12 cellular contexts compared by ENCODE assay signal in the genomic region with DNA sequence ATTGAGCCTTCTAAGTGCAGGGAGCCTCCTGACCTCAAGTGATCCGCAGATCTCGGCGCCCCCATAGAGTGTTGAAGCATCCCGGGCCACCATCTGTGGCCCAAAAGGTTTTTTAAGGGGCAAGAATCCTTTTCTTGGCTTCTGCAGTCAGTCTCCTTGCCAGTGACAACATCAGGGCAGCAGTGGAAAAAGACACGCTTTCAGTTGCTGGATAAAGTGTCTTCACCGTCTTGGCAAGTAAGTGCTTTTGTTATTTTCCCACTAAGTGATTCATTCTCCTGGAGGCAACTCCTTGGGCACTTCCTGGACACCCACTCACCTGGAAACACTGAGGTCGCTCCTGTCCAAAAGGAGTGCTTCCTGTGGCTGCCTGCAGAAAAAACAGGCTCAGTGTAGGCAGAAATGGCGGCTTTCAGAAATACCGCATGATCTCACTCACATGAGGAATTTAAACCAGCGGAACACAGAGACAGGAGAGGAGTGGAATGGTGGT.
DNase-seq lines count a peak whose midpoint lies in the region; ATAC-seq and TF ChIP-seq lines count a peak whose summit lies in the region.
"Had no signal": no experiment of that assay in that cellular context is flagged by ENCODE, and none has a peak within 500 bp of the region (broad histone marks: within the 10 kb centered on the region; RNA-seq: fewer than 3 reads in every experiment).

No MANE protein-coding gene starts in this region.

- no peak for DNase-seq in activated CD4-positive, alpha-beta T cell treated with anti-CD3 and anti-CD28 coated beads, Interleukin-2, amount 10 ng/mL, durations not matched to agents 24 days and 14 days
- no peak for DNase-seq in activated CD4-positive, alpha-beta T cell treated with anti-CD3 and anti-CD28 coated beads, Interleukin-2, amount 10 ng/mL, durations not matched to agents 7 days and 5 days
- DNase-seq in adrenal gland (peak in 5 of 7 donors; percentile 13 to 62 (median 30)), right atrium auricular region (ENCODE audit: low spot score) (no peak), thoracic aorta (ENCODE audit: low spot score) (no peak), DMS 273 treated with DMSO at 0.1 percent for 48 hours (lab: John Stamatoyannopoulos, UW) (no peak), amniotic stem cell (lab: John Stamatoyannopoulos, UW) (no peak)
- DNase-seq in CD8-positive, alpha-beta T cell: no peak
- DNase-seq: activated CD4-positive, alpha-beta T cell treated with anti-CD3 and anti-CD28 coated beads for 4 hours; KG1 had no signal

- peaks cover 33% of the 10 kb centered on the region for H3K27me3 Mint-ChIP-seq in activated CD4-positive, alpha-beta T cell treated with anti-CD3 and anti-CD28 coated beads, Interleukin-2, amount 10 ng/mL, durations not matched to agents 24 days and 14 days
- H3K27me3 Mint-ChIP-seq in activated CD4-positive, alpha-beta T cell treated with anti-CD3 and anti-CD28 coated beads, Interleukin-2, amount 10 ng/mL, durations not matched to agents 7 days and 5 days: peaks cover 36% of the 10 kb centered on the region
- H3K27me3 Mint-ChIP-seq in CD8-positive, alpha-beta T cell (ENCODE audit: low read depth): peaks cover 7% of the 10 kb centered on the region

- H3K4me1 Mint-ChIP-seq in activated CD4-positive, alpha-beta T cell treated with anti-CD3 and anti-CD28 coated beads, Interleukin-2, amount 10 ng/mL, durations not matched to agents 24 days and 14 days: peaks cover 19% of the 10 kb centered on the region
- peaks cover 33% of the 10 kb centered on the region for H3K4me1 Mint-ChIP-seq in activated CD4-positive, alpha-beta T cell treated with anti-CD3 and anti-CD28 coated beads, Interleukin-2, amount 10 ng/mL, durations not matched to agents 7 days and 5 days
- peaks cover 12% of the 10 kb centered on the region for H3K4me1 Mint-ChIP-seq in CD8-positive, alpha-beta T cell (ENCODE audit: low read depth)

- peak overlapping the region in 2 of 5 donors; percentile 58 to 80 for H3K27ac ChIP-seq in adrenal gland
- peak overlapping the region; percentile 78 to 83 for H3K27ac ChIP-seq in right atrium auricular region
- peak overlapping the region; percentile 93 to 98 for H3K27ac ChIP-seq in thoracic aorta
- no peak overlapping the region for H3K27ac ChIP-seq in CD8-positive, alpha-beta T cell (ENCODE audit: low read depth, low read length)
- H3K27ac ChIP-seq: cardiac muscle cell had no signal

- H3K4me3 Mint-ChIP-seq in activated CD4-positive, alpha-beta T cell treated with anti-CD3 and anti-CD28 coated beads, Interleukin-2, amount 10 ng/mL, durations not matched to agents 24 days and 14 days: peak overlapping the region; percentile 17
- no peak overlapping the region for H3K4me3 Mint-ChIP-seq in activated CD4-positive, alpha-beta T cell treated with anti-CD3 and anti-CD28 coated beads, Interleukin-2, amount 10 ng/mL, durations not matched to agents 7 days and 5 days
- no peak overlapping the region for H3K4me3 Mint-ChIP-seq in CD8-positive, alpha-beta T cell

- H3K9me3 ChIP-seq in adrenal gland (replicated peaks in 1 of 3) (no peaks in the 10 kb centered on the region), right atrium auricular region (no peaks in the 10 kb centered on the region), thoracic aorta (peaks cover 2% of the 10 kb centered on the region)
- no peaks in the 10 kb centered on the region for H3K9me3 ChIP-seq in CD8-positive, alpha-beta T cell (ENCODE audit: low read length)
- H3K9me3 ChIP-seq: prostate gland had no signal

- H3K4me3 ChIP-seq in adrenal gland (no peak overlapping the region), right atrium auricular region (no peak overlapping the region), thoracic aorta (peak overlapping the region; percentile 65)
- no peak overlapping the region for H3K4me3 ChIP-seq in CD8-positive, alpha-beta T cell (ENCODE audit: low read depth, low read length)
- H3K4me3 ChIP-seq: cardiac muscle cell, prostate gland had no signal

- TF ChIP-seq CTCF in adrenal gland (IDR thresholded peaks at IDR 0.05) (no peak), right atrium auricular region (IDR thresholded peaks at IDR 0.05) (no peak), thoracic aorta (IDR thresholded peaks at IDR 0.05) (no peak)
- TF ChIP-seq CTCF in CD8-positive, alpha-beta T cell (IDR thresholded peaks at IDR 0.05): no peak

- POLR2A ChIA-PET in activated CD4-positive, alpha-beta T cell treated with anti-CD3 and anti-CD28 coated beads, Interleukin-2, amount 10 ng/mL, durations not matched to agents 7 days and 5 days (lab: Charles Lee): no interaction called here
- POLR2A ChIA-PET in CD8-positive, alpha-beta T cell (lab: Charles Lee): no interaction called here

- H3K27me3 ChIP-seq in adrenal gland: no peaks in the 10 kb centered on the region
- no peaks in the 10 kb centered on the region for H3K27me3 ChIP-seq in right atrium auricular region
- no peaks in the 10 kb centered on the region for H3K27me3 ChIP-seq in thoracic aorta (replicated peaks; ENCODE audit: insufficient read depth)
- H3K27me3 ChIP-seq in CD8-positive, alpha-beta T cell (ENCODE audit: insufficient read depth, low read length): no peaks in the 10 kb centered on the region
- H3K27me3 ChIP-seq: cardiac muscle cell had no signal

- 75 to 97% (median 76%) methylated on average over 7 to 10 of the region's 10 CpGs for WGBS in adrenal gland, 4 donors

- H3K9me3 Mint-ChIP-seq in activated CD4-positive, alpha-beta T cell treated with anti-CD3 and anti-CD28 coated beads, Interleukin-2, amount 10 ng/mL, durations not matched to agents 24 days and 14 days: peaks cover 4% of the 10 kb centered on the region
- no peaks in the 10 kb centered on the region for H3K9me3 Mint-ChIP-seq in activated CD4-positive, alpha-beta T cell treated with anti-CD3 and anti-CD28 coated beads, Interleukin-2, amount 10 ng/mL, durations not matched to agents 7 days and 5 days
- no peaks in the 10 kb centered on the region for H3K9me3 Mint-ChIP-seq in CD8-positive, alpha-beta T cell

- no peaks in the 10 kb centered on the region for H3K36me3 ChIP-seq in adrenal gland (replicated peaks in 1 of 2)
- no peaks in the 10 kb centered on the region for H3K36me3 ChIP-seq in right atrium auricular region
- no peaks in the 10 kb centered on the region for H3K36me3 ChIP-seq in thoracic aorta
- no peaks in the 10 kb centered on the region for H3K36me3 ChIP-seq in CD8-positive, alpha-beta T cell (ENCODE audit: insufficient read depth, low read length)
- H3K36me3 ChIP-seq: cardiac muscle cell, prostate gland had no signal

- no peak overlapping the region for H3K27ac Mint-ChIP-seq in activated CD4-positive, alpha-beta T cell treated with anti-CD3 and anti-CD28 coated beads, Interleukin-2, amount 10 ng/mL, durations not matched to agents 24 days and 14 days
- no peak overlapping the region for H3K27ac Mint-ChIP-seq in activated CD4-positive, alpha-beta T cell treated with anti-CD3 and anti-CD28 coated beads, Interleukin-2, amount 10 ng/mL, durations not matched to agents 7 days and 5 days
- H3K27ac Mint-ChIP-seq in CD8-positive, alpha-beta T cell: no peak overlapping the region

- no peak for TF ChIP-seq POLR2A in adrenal gland (IDR thresholded peaks at IDR 0.05)

- CTCF ChIA-PET in activated CD4-positive, alpha-beta T cell treated with anti-CD3 and anti-CD28 coated beads, Interleukin-2, amount 10 ng/mL, durations not matched to agents 7 days and 5 days (lab: Charles Lee): interaction anchor here (1.1 kb wide), 1 partner anchor 112 kb away, joined by 3 read pairs; no protein-coding TSS in a partner anchor
- CTCF ChIA-PET in CD8-positive, alpha-beta T cell (lab: Charles Lee): interaction anchor here (0.6 to 6.0 kb wide), 12 partner anchors 8 to 124 kb away, joined by 3 to 64 read pairs (median 4); no protein-coding TSS in a partner anchor

- H3K4me1 ChIP-seq in adrenal gland (replicated peaks in 1 of 2) (peaks cover 10 to 17% of the 10 kb centered on the region in 2 donors), right atrium auricular region (peaks cover 0 to 31% of the 10 kb centered on the region in 2 donors), thoracic aorta (ENCODE audit: control insufficient read depth in 1 of 2, low read depth in 2 of 2) (peaks cover 29 to 55% of the 10 kb centered on the region in 2 donors)
- peaks cover 9% of the 10 kb centered on the region for H3K4me1 ChIP-seq in CD8-positive, alpha-beta T cell (ENCODE audit: insufficient read depth, low read length)
- H3K4me1 ChIP-seq: prostate gland had no signal

- peak; percentile 14 for ATAC-seq in thoracic aorta (ENCODE audit: insufficient number of reproducible peaks, low FRiP score, low read depth)
- no peak for ATAC-seq in CD8-positive, alpha-beta T cell

- H3K36me3 Mint-ChIP-seq in activated CD4-positive, alpha-beta T cell treated with anti-CD3 and anti-CD28 coated beads, Interleukin-2, amount 10 ng/mL, durations not matched to agents 24 days and 14 days (ENCODE audit: low read depth): no peaks in the 10 kb centered on the region
- no peaks in the 10 kb centered on the region for H3K36me3 Mint-ChIP-seq in activated CD4-positive, alpha-beta T cell treated with anti-CD3 and anti-CD28 coated beads, Interleukin-2, amount 10 ng/mL, durations not matched to agents 7 days and 5 days (ENCODE audit: low read depth)
- H3K36me3 Mint-ChIP-seq in CD8-positive, alpha-beta T cell: no peaks in the 10 kb centered on the region

- intact Hi-C loops in activated CD4-positive, alpha-beta T cell treated with anti-CD3 and anti-CD28 coated beads, Interleukin-2, amount 10 ng/mL, durations not matched to agents 24 days and 14 days (cut with micrococcal nuclease): loop anchor here (1.0 kb wide), 2 partner anchors 112 to 122 kb away; no protein-coding TSS in a partner anchor
- intact Hi-C loops in adrenal gland (cut with DNase I): loop anchor here (2.0 to 10.0 kb wide), 3 partner anchors 109 to 362 kb away; no protein-coding TSS in a partner anchor
- intact Hi-C loops in CD8-positive, alpha-beta T cell (cut with DNase I, micrococcal nuclease): loop anchor here (1.0 kb wide), 3 partner anchors 112 to 392 kb away; no protein-coding TSS in a partner anchor

Comparison
In these comparisons a context has a peak if more than half of its experiments do, and no peak if none do; other contexts are left out.
1. DNase-seq: peak in adrenal gland (5 of 7); none in activated CD4-positive, alpha-beta T cell treated with anti-CD3 and anti-CD28 coated beads, Interleukin-2, amount 10 ng/mL, durations not matched to agents 24 days and 14 days (single experiment), activated CD4-positive, alpha-beta T cell treated with anti-CD3 and anti-CD28 coated beads, Interleukin-2, amount 10 ng/mL, durations not matched to agents 7 days and 5 days (single experiment), right atrium auricular region (single experiment), thoracic aorta (single experiment), CD8-positive, alpha-beta T cell (0 of 7), DMS 273 treated with DMSO at 0.1 percent for 48 hours (single experiment) and amniotic stem cell (single experiment).